ENCODE assay signal across 15 cellular contexts in the genomic region with DNA sequence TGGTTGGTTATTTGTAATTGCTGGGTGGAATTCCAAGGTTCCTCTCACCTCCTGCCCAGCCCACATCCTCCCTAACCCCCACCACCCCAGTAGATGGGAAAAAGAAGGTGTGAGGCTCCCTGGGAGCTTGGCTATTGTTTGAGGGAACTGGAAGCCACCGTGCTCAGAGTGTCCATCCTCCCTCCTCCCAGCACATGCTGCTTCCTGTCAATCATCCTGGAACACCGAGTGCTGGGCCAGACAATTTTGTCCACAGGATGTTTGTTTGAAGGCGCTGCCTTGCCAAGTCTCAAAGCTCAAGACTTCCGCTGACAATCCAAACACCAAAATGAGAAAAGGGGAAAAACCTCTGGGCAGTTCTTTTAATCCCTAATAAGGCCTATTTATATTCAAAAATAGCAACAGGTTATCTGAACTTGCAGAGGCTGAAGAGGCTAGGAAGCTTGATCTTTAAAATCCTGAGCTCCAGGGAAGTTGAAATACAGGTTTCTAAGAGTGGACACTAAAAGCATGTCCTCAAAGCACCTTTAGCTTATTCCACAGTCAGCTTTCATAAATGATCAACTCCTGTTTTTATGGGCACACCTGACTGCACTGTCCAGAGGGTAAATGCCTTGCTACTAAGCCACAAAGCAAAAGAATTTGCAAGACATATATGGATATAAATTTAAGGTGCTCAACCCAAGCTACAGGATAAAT.
A peak's percentile ranks its signal among the peaks of the same experiment; 100 is the strongest.
DNase-seq lines count a peak whose midpoint lies in the region; ATAC-seq and TF ChIP-seq lines count a peak whose summit lies in the region.
"Had no signal": no experiment of that assay in that cellular context is flagged by ENCODE, and none has a peak within 500 bp of the region (broad histone marks: within the 10 kb centered on the region; RNA-seq: fewer than 3 reads in every experiment).

No MANE protein-coding gene starts in this region.

- H3K9ac ChIP-seq in smooth muscle cell (ENCODE audit: low read depth) = no peak overlapping the region

- H3K9me3 ChIP-seq in muscle layer of duodenum (ENCODE audit: control insufficient read depth in 1 of 2, low read length in 2 of 2) = no peaks in the 10 kb centered on the region
- no peaks in the 10 kb centered on the region for H3K9me3 ChIP-seq in smooth muscle cell (replicated peaks; ENCODE audit: low read depth)

- peaks cover 5 to 13% of the 10 kb centered on the region in 2 donors for H3K4me1 ChIP-seq in muscle layer of duodenum (ENCODE audit: control insufficient read depth in 1 of 2, insufficient read depth in 2 of 2, low read length in 2 of 2)
- H3K4me1 ChIP-seq in smooth muscle cell (ENCODE audit: low read depth) = peaks cover 7% of the 10 kb centered on the region

- no peak overlapping the region for H3K4me2 ChIP-seq in smooth muscle cell

- 65% methylated on average over 4 of the region's 4 CpGs for WGBS in smooth muscle cell (ENCODE audit: low lambda C conversion rate)

- H3K36me3 ChIP-seq in muscle layer of duodenum (ENCODE audit: control insufficient read depth in 1 of 2, insufficient read depth in 2 of 2, low read length in 2 of 2) (no peaks in the 10 kb centered on the region), smooth muscle cell (ENCODE audit: low read depth) (no peaks in the 10 kb centered on the region)

- no peak for ATAC-seq in GM21528 (IDR thresholded peaks at IDR 0.05; ENCODE audit: low FRiP score, unreplicated experiment)
- ATAC-seq: HCT116 had no signal

- H4K20me1 ChIP-seq in smooth muscle cell (ENCODE audit: low read depth) = no peaks in the 10 kb centered on the region

- H3K4me3 ChIP-seq in muscle layer of duodenum (ENCODE audit: low read depth in 1 of 2, low read length in 2 of 2) (peak overlapping the region in 1 of 2 donors; percentile 4), smooth muscle cell (no peak overlapping the region)

- H3F3A ChIP-seq in smooth muscle cell (ENCODE audit: low read depth) = no peaks in the 10 kb centered on the region

- peak overlapping the region; percentile 10 for H3K27ac ChIP-seq in muscle layer of duodenum (ENCODE audit: low read length)
- H3K27ac ChIP-seq in smooth muscle cell (ENCODE audit: low read depth) = no peak overlapping the region

- DNase-seq in Caki2 (ENCODE audit: low read depth) (peak; percentile 12), NCI-H2196 treated with DMSO at 0.1 percent for 48 hours (lab: John Stamatoyannopoulos, UW; ENCODE audit: unreplicated experiment) (peak; percentile 26), glomerular visceral epithelial cell (ENCODE audit: extremely low spot score) (peak; percentile 11), smooth muscle cell (lab: John Stamatoyannopoulos, UW; ENCODE audit: unreplicated experiment) (no peak), mucosa of gallbladder (ENCODE audit: low spot score) (no peak)
- DNase-seq in activated CD8-positive, alpha-beta memory T cell treated with anti-CD3 and anti-CD28 coated beads, Interleukin-2, amount 50 U/mL, for 4 hours = no peak
- DNase-seq: activated CD4-positive, alpha-beta T cell treated with anti-CD3 and anti-CD28 coated beads, Interleukin-2, amount 10 ng/mL, durations not matched to agents 24 days and 14 days; activated naive CD4-positive, alpha-beta T cell treated with anti-CD3 and anti-CD28 coated beads, Interleukin-2, amount 10 ng/mL, durations not matched to agents 7 days and 5 days; AML-193; islet precursor cell; NCI-H1436; stimulated activated naive CD4-positive, alpha-beta T cell had no signal

- in situ Hi-C loops in Caki2 (cut with HindIII; ENCODE audit: low pct_unique_long_range_greater_than_20kb, low sequenced_read_pairs) = no loop called here

- H3K79me2 ChIP-seq in smooth muscle cell (ENCODE audit: low read depth) = no peaks in the 10 kb centered on the region

- no peak for TF ChIP-seq CTCF in smooth muscle cell (IDR thresholded peaks at IDR 0.05; ENCODE audit: borderline replicate concordance, insufficient read depth, poor library complexity, severe bottlenecking)

- H3K27me3 ChIP-seq in muscle layer of duodenum (ENCODE audit: low read depth, low read length) = no peaks in the 10 kb centered on the region
- H3K27me3 ChIP-seq in smooth muscle cell (ENCODE audit: low read depth) = peaks cover 5% of the 10 kb centered on the region

- H2AFZ ChIP-seq in smooth muscle cell (ENCODE audit: low read depth) = no peak overlapping the region

Comparison
In these comparisons a context has a peak if more than half of its experiments do, and no peak if none do; other contexts are left out.
1. DNase-seq: peak in Caki2 (single experiment), NCI-H2196 treated with DMSO at 0.1 percent for 48 hours (single experiment) and glomerular visceral epithelial cell (single experiment); none in smooth muscle cell (single experiment), activated CD8-positive, alpha-beta memory T cell treated with anti-CD3 and anti-CD28 coated beads, Interleukin-2, amount 50 U/mL, for 4 hours (single experiment) and mucosa of gallbladder (single experiment).